ENCODE assay signal across 17 cellular contexts in the genomic region with DNA sequence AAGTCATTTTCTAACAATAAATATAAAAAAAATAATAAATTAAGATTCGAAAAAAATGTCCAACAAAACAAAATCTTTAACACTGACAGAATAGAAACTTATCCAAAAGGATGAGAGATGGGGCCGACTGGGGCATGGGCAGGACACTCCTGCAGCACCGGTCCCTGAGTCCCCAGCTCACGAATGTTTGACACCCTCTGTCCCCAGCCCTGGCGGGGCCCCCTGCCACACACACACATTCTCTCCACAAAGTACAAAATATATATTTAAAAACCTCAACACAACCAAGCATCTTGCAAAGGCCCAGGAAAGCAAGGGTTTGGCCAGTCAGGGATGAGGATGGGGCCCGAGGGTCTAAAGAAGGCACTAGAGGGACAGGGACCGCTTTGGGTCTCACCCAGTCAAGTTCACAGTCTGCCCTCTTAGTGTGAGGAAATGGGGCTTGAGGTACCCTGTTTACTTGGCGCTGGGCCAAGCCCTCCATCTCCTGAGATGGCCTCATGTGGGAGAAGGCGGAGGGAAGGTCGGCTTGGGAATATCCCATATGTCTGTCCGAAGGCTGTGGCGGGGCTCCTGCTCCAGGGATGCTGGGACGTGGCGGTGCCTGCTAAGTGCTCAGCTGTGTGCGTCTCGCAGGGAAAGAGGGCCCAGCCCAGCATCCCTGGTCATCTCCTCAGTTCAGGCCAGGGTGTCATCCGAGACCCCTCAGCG. TPM values are rescaled to one million over a fixed set of nuclear protein-coding genes. Genes with fewer than 3 reads are reported as not detected.
A peak's percentile ranks its signal among the peaks of the same experiment; 100 is the strongest.
DNase-seq lines count a peak whose midpoint lies in the region; ATAC-seq and TF ChIP-seq lines count a peak whose summit lies in the region.
"Had no signal": no experiment of that assay in that cellular context is flagged by ENCODE, and none has a peak within 500 bp of the region (broad histone marks: within the 10 kb centered on the region; RNA-seq: fewer than 3 reads in every experiment).

No MANE protein-coding gene starts in this region.

- H3K4me3 ChIP-seq in suprapubic skin, result no peak overlapping the region

- intact Hi-C loops in Right ventricle myocardium inferior (cut with DNase I) (loop anchor here (5.0 kb wide), 1 partner anchor 32 kb away; no protein-coding TSS in a partner anchor), Right ventricle myocardium superior (cut with DNase I) (no loop called here)

- H3K36me3 Mint-ChIP-seq in endothelial cell (ENCODE audit: low read depth, unreplicated experiment), result peaks cover 47% of the 10 kb centered on the region
- H3K36me3 Mint-ChIP-seq: T-cell had no signal

- peaks cover 20% of the 10 kb centered on the region for H3K4me1 Mint-ChIP-seq in endothelial cell (ENCODE audit: unreplicated experiment)

- no peaks in the 10 kb centered on the region for H3K27me3 ChIP-seq in suprapubic skin

- 88% methylated on average over 18 of the region's 18 CpGs for WGBS in suprapubic skin

- peaks cover 12% of the 10 kb centered on the region for H3K27me3 Mint-ChIP-seq in endothelial cell (ENCODE audit: unreplicated experiment)

- H3K9me3 ChIP-seq in suprapubic skin, result no peaks in the 10 kb centered on the region
- H3K9me3 ChIP-seq: neutrophil had no signal

- no peak for TF ChIP-seq CTCF in endothelial cell (IDR thresholded peaks at IDR 0.05; ENCODE audit: unreplicated experiment)
- TF ChIP-seq CTCF in suprapubic skin (IDR thresholded peaks at IDR 0.05), result no peak

- no peak overlapping the region for H3K27ac Mint-ChIP-seq in endothelial cell (ENCODE audit: unreplicated experiment)

- TF ChIP-seq POLR2A in suprapubic skin (IDR thresholded peaks at IDR 0.05), result no peak

- H3K27ac ChIP-seq in suprapubic skin, result peak overlapping the region; percentile 54
- H3K27ac ChIP-seq: neutrophil had no signal

- no peak for TF ChIP-seq EP300 in suprapubic skin (IDR thresholded peaks at IDR 0.05)

- H3K9me3 Mint-ChIP-seq in endothelial cell (ENCODE audit: unreplicated experiment), result no peaks in the 10 kb centered on the region
- H3K9me3 Mint-ChIP-seq: T-cell had no signal

- peak; percentile 16 for DNase-seq in Right ventricle myocardium inferior (ENCODE audit: missing footprints)
- DNase-seq in Right ventricle myocardium superior, result no peak
- DNase-seq in NCI-H2227 (lab: John Stamatoyannopoulos, UW; ENCODE audit: unreplicated experiment), result peak; percentile 60
- no peak for DNase-seq in endothelial cell (ENCODE audit: low spot score)
- no peak for DNase-seq in suprapubic skin (ENCODE audit: low spot score in 2 of 2)
- DNase-seq in RPMI8226, result no peak
- no peak for DNase-seq in A172 (ENCODE audit: low spot score)
- no peak for DNase-seq in stimulated activated naive CD8-positive, alpha-beta T cell treated with anti-CD3 and anti-CD28 coated beads, Interleukin-15, Interleukin-2, amounts not matched to agents 100 U/mL and 50 U/mL, for 24 hours
- DNase-seq: activated naive CD4-positive, alpha-beta T cell treated with Interleukin-2 at 50 U/mL for 16 hours; anterior cingulate cortex; EL; erythroblast; NCI-H2029; NCI-H774 had no signal

- H3K36me3 ChIP-seq in suprapubic skin, result peaks cover 41% of the 10 kb centered on the region
- H3K36me3 ChIP-seq: neutrophil had no signal

- ATAC-seq in Right ventricle myocardium inferior, result no peak
- ATAC-seq in Right ventricle myocardium superior (ENCODE audit: poor library complexity), result no peak
- ATAC-seq in stimulated activated naive CD8-positive, alpha-beta T cell treated with anti-CD3 and anti-CD28 coated beads, Interleukin-15, Interleukin-2, amounts not matched to agents 100 U/mL and 50 U/mL, for 24 hours, result no peak

- H3K4me3 Mint-ChIP-seq in endothelial cell (ENCODE audit: unreplicated experiment), result peak overlapping the region; percentile 47
- H3K4me3 Mint-ChIP-seq: T-cell had no signal

- peaks cover 40% of the 10 kb centered on the region for H3K4me1 ChIP-seq in suprapubic skin

RNA-seq across cellular contexts. Expression of a gene that starts 31.3 kb away (rescaled TPM):
- 7.3 TPM for total RNA-seq in Right ventricle myocardium inferior
- 7.3 TPM for total RNA-seq in Right ventricle myocardium superior
- total RNA-seq in endothelial cell (ENCODE audit: unreplicated experiment), result 109 TPM
- total RNA-seq in suprapubic skin, result 100 to 1,000 TPM in 3 of 4 donors, 10 to 100 TPM in 1; 59.0 to 145 (median 104) TPM
- total RNA-seq in A172 (2014; rRNA removed; shearing (Covaris generic)), result 54.3 and 78.1 TPM in 2 replicates

RNA-seq across cellular contexts. Expression of a gene that starts 51.1 kb away (rescaled TPM):
- 5.9 TPM for total RNA-seq in Right ventricle myocardium inferior
- 4.5 TPM for total RNA-seq in Right ventricle myocardium superior
- total RNA-seq in endothelial cell (ENCODE audit: unreplicated experiment), result 0.56 TPM
- 1 to 10 TPM in 2 of 4 donors, under 1 TPM in 1, not detected in 1; 0.72 to 1.6 (median 1.2) TPM for total RNA-seq in suprapubic skin
- 1.1 and 1.8 TPM in 2 replicates for total RNA-seq in A172 (2014; rRNA removed; shearing (Covaris generic))
- total RNA-seq: mesenteric fat pad had no signal

Comparison
In these comparisons a context has a peak if more than half of its experiments do, and no peak if none do; other contexts are left out.
1. DNase-seq: peak in Right ventricle myocardium inferior (single experiment) and NCI-H2227 (single experiment); none in Right ventricle myocardium superior (single experiment), endothelial cell (single experiment), suprapubic skin (0 of 2), RPMI8226 (single experiment), A172 (single experiment) and stimulated activated naive CD8-positive, alpha-beta T cell treated with anti-CD3 and anti-CD28 coated beads, Interleukin-15, Interleukin-2, amounts not matched to agents 100 U/mL and 50 U/mL, for 24 hours (single experiment).